ENCODE assay signal across 20 cellular contexts in genomic region chr9:138073408-138073807, GRCh38.
DNase-seq lines count a peak whose midpoint lies in the region; ATAC-seq and TF ChIP-seq lines count a peak whose summit lies in the region.
"Had no signal": no experiment of that assay in that cellular context is flagged by ENCODE, and none has a peak within 500 bp of the region (broad histone marks: within the 10 kb centered on the region; RNA-seq: fewer than 3 reads in every experiment).

No MANE protein-coding gene starts in this region.

- no peaks in the 10 kb centered on the region for H3K36me3 Mint-ChIP-seq in natural killer cell
- H3K36me3 Mint-ChIP-seq in natural killer cell treated with Interleukin-12 subunit alpha and Interleukin-12 subunit beta and Interleukin-15 and Interleukin-18, amount 100 ng/mL, for 72 hours: no peaks in the 10 kb centered on the region
- peaks cover 19% of the 10 kb centered on the region for H3K36me3 Mint-ChIP-seq in endodermal cell (ENCODE audit: low read depth)
- H3K36me3 Mint-ChIP-seq: IgD-negative memory B cell had no signal

- DNase-seq in natural killer cell (peak; percentile 9), endodermal cell (peak; percentile 19), posterior vena cava (ENCODE audit: low spot score) (peak; percentile 56), left ventricle myocardium superior (no peak), GM03348 (ENCODE audit: low spot score) (no peak), brain microvascular endothelial cell (no peak)
- no peak for DNase-seq in natural killer cell treated with Interleukin-12 subunit alpha and Interleukin-12 subunit beta and Interleukin-15 and Interleukin-18, amount 100 ng/mL, for 72 hours (ENCODE audit: low spot score)
- DNase-seq: DMS153; EL; Kasumi-1; MM.1S; NCI-H1105; NCI-H187; NCI-H446; NCI-H69; NK-92 treated with Interleukin-12 subunit alpha and Interleukin-12 subunit beta, amount 100 ng/mL, for 24 hours; OCI-M1; RPMI8226 had no signal

- no peaks in the 10 kb centered on the region for H3K9me3 Mint-ChIP-seq in natural killer cell
- no peaks in the 10 kb centered on the region for H3K9me3 Mint-ChIP-seq in natural killer cell treated with Interleukin-12 subunit alpha and Interleukin-12 subunit beta and Interleukin-15 and Interleukin-18, amount 100 ng/mL, for 72 hours
- H3K9me3 Mint-ChIP-seq in endodermal cell: no peaks in the 10 kb centered on the region
- H3K9me3 Mint-ChIP-seq: IgD-negative memory B cell had no signal

- no peaks in the 10 kb centered on the region for H3K36me3 ChIP-seq in endodermal cell (ENCODE audit: control insufficient read depth, insufficient read depth, low read length)
- H3K36me3 ChIP-seq in brain microvascular endothelial cell (replicated peaks): no peaks in the 10 kb centered on the region

- intact Hi-C loops in natural killer cell (cut with micrococcal nuclease) (no loop called here), posterior vena cava (cut with DNase I) (no loop called here), left ventricle myocardium superior (cut with micrococcal nuclease) (no loop called here)

- peaks cover 18% of the 10 kb centered on the region for H3K9me3 ChIP-seq in endodermal cell (ENCODE audit: control insufficient read depth, low read length)

- H3K27me3 ChIP-seq in endodermal cell (ENCODE audit: control insufficient read depth, insufficient read depth, low read length, poor library complexity, severe bottlenecking) (no peaks in the 10 kb centered on the region), brain microvascular endothelial cell (replicated peaks) (no peaks in the 10 kb centered on the region)

- no peaks in the 10 kb centered on the region for H3K4me1 ChIP-seq in endodermal cell (ENCODE audit: control insufficient read depth, insufficient read depth, low read length)

- H3K4me3 ChIP-seq in endodermal cell (ENCODE audit: low read length) (no peak overlapping the region), brain microvascular endothelial cell (ENCODE audit: low read depth, low read length) (no peak overlapping the region)

- 86 to 87% methylated on average over 7 to 12 of the region's 12 CpGs for WGBS in endodermal cell (ENCODE audit: insufficient coverage in 1 of 2, insufficient read length in 1 of 2), 2 experiments

- H3K27ac Mint-ChIP-seq in natural killer cell (no peak overlapping the region), endodermal cell (no peak overlapping the region)
- H3K27ac Mint-ChIP-seq in natural killer cell treated with Interleukin-12 subunit alpha and Interleukin-12 subunit beta and Interleukin-15 and Interleukin-18, amount 100 ng/mL, for 72 hours: no peak overlapping the region

- ATAC-seq in natural killer cell (no peak), left ventricle myocardium superior (no peak)
- no peak for ATAC-seq in natural killer cell treated with Interleukin-12 subunit alpha and Interleukin-12 subunit beta and Interleukin-15 and Interleukin-18, amount 100 ng/mL, for 72 hours

- TF ChIP-seq CTCF in natural killer cell (IDR thresholded peaks at IDR 0.05) (no peak), endodermal cell (conservative IDR thresholded peaks at IDR 0.05) (no peak), brain microvascular endothelial cell (IDR thresholded peaks at IDR 0.05; ENCODE audit: low read depth, low read length, missing control alignments) (no peak)

- H3K4me3 Mint-ChIP-seq in natural killer cell: no peak overlapping the region
- H3K4me3 Mint-ChIP-seq in natural killer cell treated with Interleukin-12 subunit alpha and Interleukin-12 subunit beta and Interleukin-15 and Interleukin-18, amount 100 ng/mL, for 72 hours: no peak overlapping the region
- no peak overlapping the region for H3K4me3 Mint-ChIP-seq in endodermal cell

- in situ Hi-C loops in brain microvascular endothelial cell (cut with HindIII; ENCODE audit: low pct_ligation_motif_present, low sequenced_read_pairs): no loop called here

- H3K27me3 Mint-ChIP-seq in natural killer cell (ENCODE audit: low read depth in 2 of 2) (peaks cover 0 to under 1% of the 10 kb centered on the region in 2 donors), endodermal cell (ENCODE audit: insufficient read depth) (no peaks in the 10 kb centered on the region)
- peaks cover 6 to 9% of the 10 kb centered on the region in 2 donors for H3K27me3 Mint-ChIP-seq in natural killer cell treated with Interleukin-12 subunit alpha and Interleukin-12 subunit beta and Interleukin-15 and Interleukin-18, amount 100 ng/mL, for 72 hours

- no peak overlapping the region for H3K9ac ChIP-seq in endodermal cell (ENCODE audit: extremely low read depth, low read length, poor library complexity, severe bottlenecking)

- H3K27ac ChIP-seq in endodermal cell (ENCODE audit: low read depth, low read length) (no peak overlapping the region), brain microvascular endothelial cell (no peak overlapping the region)
- H3K27ac ChIP-seq: C4-2B had no signal

- H3K4me1 Mint-ChIP-seq in natural killer cell (no peaks in the 10 kb centered on the region), endodermal cell (peaks cover 11% of the 10 kb centered on the region)
- no peaks in the 10 kb centered on the region for H3K4me1 Mint-ChIP-seq in natural killer cell treated with Interleukin-12 subunit alpha and Interleukin-12 subunit beta and Interleukin-15 and Interleukin-18, amount 100 ng/mL, for 72 hours (ENCODE audit: low read depth in 2 of 2)

Comparison
In these comparisons a context has a peak if more than half of its experiments do, and no peak if none do; other contexts are left out.
1. DNase-seq: peak in natural killer cell (single experiment), endodermal cell (single experiment) and posterior vena cava (single experiment); none in natural killer cell treated with Interleukin-12 subunit alpha and Interleukin-12 subunit beta and Interleukin-15 and Interleukin-18, amount 100 ng/mL, for 72 hours (single experiment), left ventricle myocardium superior (single experiment), GM03348 (single experiment) and brain microvascular endothelial cell (single experiment).